ENCODE assay signal across 8 cellular contexts in the genomic region with DNA sequence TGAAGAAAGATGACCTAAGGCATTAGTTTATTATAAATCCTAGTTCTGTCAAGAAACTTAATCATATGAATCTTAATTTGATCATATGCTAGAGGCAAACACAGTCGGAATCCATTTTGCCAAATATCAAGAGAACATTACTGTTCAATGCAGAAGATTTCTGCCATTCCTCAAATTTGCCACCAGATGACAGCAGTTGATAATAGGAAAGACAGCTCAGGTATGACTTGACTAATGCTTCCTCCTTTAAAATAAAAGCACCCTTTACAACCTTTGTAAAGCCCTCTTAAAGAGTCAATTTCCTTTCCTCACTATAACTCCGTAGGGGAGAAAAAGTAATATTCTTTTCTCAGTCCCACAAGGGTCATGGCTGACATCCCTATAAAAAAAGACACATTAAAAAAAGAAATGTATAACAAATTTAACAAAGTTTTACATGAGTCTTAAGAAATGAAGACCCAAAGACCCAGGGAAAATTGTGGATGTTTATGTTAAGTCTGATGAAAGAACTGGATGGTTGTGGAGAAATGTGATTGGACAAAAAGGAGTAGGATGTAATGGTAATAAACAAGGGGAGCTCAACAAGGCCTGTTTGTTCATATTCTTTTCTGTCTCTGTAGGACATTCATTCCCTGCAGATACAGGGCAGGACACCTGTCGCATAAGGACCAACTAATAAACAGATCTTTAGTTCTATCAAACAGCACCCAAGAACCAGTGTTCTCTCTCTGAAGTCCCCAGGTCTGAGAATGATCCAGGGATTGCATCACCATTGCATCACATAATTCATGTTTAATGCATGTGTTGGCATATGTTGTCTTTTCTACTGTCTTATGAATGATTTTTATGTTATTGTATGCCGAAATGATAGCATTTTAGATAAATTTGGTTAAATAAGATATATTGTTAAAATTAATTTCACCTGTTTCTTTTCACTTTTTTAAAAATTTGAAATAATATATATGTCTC. TPM values are rescaled to one million over a fixed set of nuclear protein-coding genes. Genes with fewer than 3 reads are reported as not detected.
A peak's percentile ranks its signal among the peaks of the same experiment; 100 is the strongest.
DNase-seq lines count a peak whose midpoint lies in the region; ATAC-seq and TF ChIP-seq lines count a peak whose summit lies in the region.

No MANE protein-coding gene starts in this region.

- TF ChIP-seq CTCF in 22Rv1 (IDR thresholded peaks at IDR 0.05) (peak; percentile 81), astrocyte of the cerebellum (IDR thresholded peaks at IDR 0.05; ENCODE audit: low read depth, low read length, missing control alignments) (peak; percentile 51), right lobe of liver (IDR thresholded peaks at IDR 0.05) (peak; percentile 65 to 87 (median 79))

- POLR2A ChIA-PET in HEK293T (lab: Yijun Ruan, JAX) = interaction anchor here (0.7 to 1.0 kb wide), 2 partner anchors 70 to 71 kb away, joined by 3 read pairs; no protein-coding TSS in a partner anchor

- no peaks in the 10 kb centered on the region for H3K9me3 ChIP-seq in right lobe of liver

- in situ Hi-C loops in G401 (cut with HindIII; ENCODE audit: low sequenced_read_pairs) = no loop called here
- in situ Hi-C loops in astrocyte of the cerebellum (cut with HindIII; ENCODE audit: low sequenced_read_pairs) = no loop called here

- peak; percentile 82 to 91 (median 84) for ATAC-seq in right lobe of liver

- intact Hi-C loops in right lobe of liver (cut with DNase I) = no loop called here

- H3K27me3 ChIP-seq in right lobe of liver = no peaks in the 10 kb centered on the region

- TF ChIP-seq POLR2A in right lobe of liver (IDR thresholded peaks at IDR 0.05) = no peak

- H3K27ac ChIP-seq in 22Rv1 (no peak overlapping the region), right lobe of liver (no peak overlapping the region)

- H3K4me3 ChIP-seq in astrocyte of the cerebellum (ENCODE audit: low read depth, low read length) (no peak overlapping the region), right lobe of liver (no peak overlapping the region)

- no peaks in the 10 kb centered on the region for H3K4me1 ChIP-seq in right lobe of liver

- DNase-seq in G401 (ENCODE audit: low spot score) = peak; percentile 30
- DNase-seq in HEK293T (ENCODE audit: extremely low spot score) = peak; percentile 26
- peak; percentile 6 for DNase-seq in NCI-H146 (lab: John Stamatoyannopoulos, UW)
- DNase-seq in astrocyte of the cerebellum (ENCODE audit: low read depth) = no peak
- no peak for DNase-seq in right lobe of liver
- DNase-seq in stimulated activated CD4-positive, alpha-beta T cell treated with anti-CD3 and anti-CD28 coated beads, Interleukin-2, amount 100 ng/mL, for 48 hours = no peak
- no peak for DNase-seq in activated naive CD4-positive, alpha-beta T cell (lab: John Stamatoyannopoulos, UW)

- no peaks in the 10 kb centered on the region for H3K36me3 ChIP-seq in right lobe of liver

- CTCF ChIA-PET in HEK293T (lab: Yijun Ruan, JAX) = interaction anchor here (0.6 to 3.9 kb wide), 10 partner anchors 21 to 500 kb away, joined by 3 to 25 read pairs (median 3); no protein-coding TSS in a partner anchor

- WGBS in right lobe of liver (ENCODE audit: insufficient coverage, low coverage, low lambda C conversion rate, missing lambda C conversion rate) = 30% methylated on average over 4 of the region's 4 CpGs

TF ChIP-seq in HEK293T, 16 proteins besides CTCF, POLR2A, EP300 and RAD21:
- no peak for TF ChIP-seq L3MBTL2 (conservative IDR thresholded peaks at IDR 0.05)
- TF ChIP-seq ARNT (IDR thresholded peaks at IDR 0.05) = no peak
- TF ChIP-seq BHLHE40 (IDR thresholded peaks at IDR 0.05; ENCODE audit: borderline replicate concordance) = no peak
- no peak for TF ChIP-seq FOXA1 (IDR thresholded peaks at IDR 0.05)
- no peak for TF ChIP-seq LEF1 (IDR thresholded peaks at IDR 0.05; ENCODE audit: borderline replicate concordance)
- TF ChIP-seq SP1 (IDR thresholded peaks at IDR 0.05) = no peak
- TF ChIP-seq FOXK2 (IDR thresholded peaks at IDR 0.05) = no peak
- no peak for TF ChIP-seq HDGF (IDR thresholded peaks at IDR 0.05; ENCODE audit: borderline replicate concordance)
- TF ChIP-seq, protein P1, sequence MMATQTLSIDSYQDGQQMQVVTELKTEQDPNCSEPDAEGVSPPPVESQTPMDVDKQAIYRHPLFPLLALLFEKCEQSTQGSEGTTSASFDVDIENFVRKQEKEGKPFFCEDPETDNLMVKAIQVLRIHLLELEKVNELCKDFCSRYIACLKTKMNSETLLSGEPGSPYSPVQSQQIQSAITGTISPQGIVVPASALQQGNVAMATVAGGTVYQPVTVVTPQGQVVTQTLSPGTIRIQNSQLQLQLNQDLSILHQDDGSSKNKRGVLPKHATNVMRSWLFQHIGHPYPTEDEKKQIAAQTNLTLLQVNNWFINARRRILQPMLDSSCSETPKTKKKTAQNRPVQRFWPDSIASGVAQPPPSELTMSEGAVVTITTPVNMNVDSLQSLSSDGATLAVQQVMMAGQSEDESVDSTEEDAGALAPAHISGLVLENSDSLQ (IDR thresholded peaks at IDR 0.05) = no peak
- no peak for TF ChIP-seq NFRKB (IDR thresholded peaks at IDR 0.05)
- TF ChIP-seq TARDBP (IDR thresholded peaks at IDR 0.05) = no peak
- TF ChIP-seq SUZ12 (IDR thresholded peaks at IDR 0.05) = no peak
- TF ChIP-seq CTBP1 (IDR thresholded peaks at IDR 0.05; ENCODE audit: borderline replicate concordance) = no peak
- TF ChIP-seq FOXM1 (IDR thresholded peaks at IDR 0.05; ENCODE audit: borderline replicate concordance) = no peak
- TF ChIP-seq ELF4 (IDR thresholded peaks at IDR 0.05) = no peak
- no peak for TF ChIP-seq ZNF384 (IDR thresholded peaks at IDR 0.05)

RNA-seq across cellular contexts. Expression of a gene that starts 23.0 kb away (rescaled TPM):
- not detected in 2 replicates for total RNA-seq in G401 (2014; rRNA removed; shearing (Covaris generic))
- total RNA-seq in right lobe of liver = not detected

Comparison
In these comparisons a context has a peak if more than half of its experiments do, and no peak if none do; other contexts are left out.
1. DNase-seq: peak in G401 (single experiment), HEK293T (single experiment) and NCI-H146 (single experiment); none in astrocyte of the cerebellum (single experiment), right lobe of liver (0 of 3), stimulated activated CD4-positive, alpha-beta T cell treated with anti-CD3 and anti-CD28 coated beads, Interleukin-2, amount 100 ng/mL, for 48 hours (0 of 2) and activated naive CD4-positive, alpha-beta T cell (0 of 4).
2. Peak in every context shown above with its lines, with median percentiles within 50 percentile points of each other: CTCF ChIP-seq.